29 cellular contexts compared by ENCODE assay signal in genomic region chr4:7570156-7570778, GRCh38.
"Had no signal": no experiment of that assay in that cellular context is flagged by ENCODE, and none has a peak within 500 bp of the region (broad histone marks: within the 10 kb centered on the region; RNA-seq: fewer than 3 reads in every experiment).

No MANE protein-coding gene starts in this region.

- H3K27ac Mint-ChIP-seq: activated CD4-positive, alpha-beta memory T cell treated with anti-CD3 and anti-CD28 coated beads for 36 hours; activated CD4-positive, alpha-beta T cell treated with anti-CD3 and anti-CD28 coated beads, Interleukin-2, amount 10 ng/mL, durations not matched to agents 7 days and 5 days; activated naive CD4-positive, alpha-beta T cell treated with anti-CD3 and anti-CD28 coated beads, Interleukin-2, amount 50 U/mL, for 72 hours; T-cell had no signal

- H3K27ac ChIP-seq: brain microvascular endothelial cell, cardiac muscle cell, SK-N-MC had no signal

- H3K27me3 Mint-ChIP-seq: activated CD4-positive, alpha-beta T cell treated with anti-CD3 and anti-CD28 coated beads, Interleukin-2, amount 10 ng/mL, durations not matched to agents 7 days and 5 days had no signal

- H3K36me3 ChIP-seq: brain microvascular endothelial cell, cardiac muscle cell had no signal

- H3K27me3 ChIP-seq: brain microvascular endothelial cell, cardiac muscle cell had no signal

- H3K9me3 Mint-ChIP-seq: activated CD4-positive, alpha-beta memory T cell treated with anti-CD3 and anti-CD28 coated beads for 36 hours; activated CD4-positive, alpha-beta T cell treated with anti-CD3 and anti-CD28 coated beads, Interleukin-2, amount 10 ng/mL, durations not matched to agents 7 days and 5 days; activated naive CD4-positive, alpha-beta T cell treated with anti-CD3 and anti-CD28 coated beads, Interleukin-2, amount 50 U/mL, for 72 hours; activated T-cell treated with anti-CD3 and anti-CD28 coated beads, Interleukin-2, amount 50 U/mL, for 4 hours had no signal

- DNase-seq: activated CD4-positive, alpha-beta memory T cell treated with anti-CD3 and anti-CD28 coated beads for 36 hours; activated CD4-positive, alpha-beta T cell treated with anti-CD3 and anti-CD28 coated beads, Interleukin-2, amount 10 ng/mL, durations not matched to agents 7 days and 5 days; activated CD4-positive, CD25-positive, alpha-beta regulatory T cell; activated CD8-positive, alpha-beta memory T cell treated with anti-CD3 and anti-CD28 coated beads for 24 hours; activated effector memory CD4-positive, alpha-beta T cell treated with anti-CD3 and anti-CD28 coated beads, Interleukin-2, amount 50 U/mL, for 16 hours; activated naive CD4-positive, alpha-beta T cell treated with Interleukin-2 at 50 U/mL for 16 hours; activated T-cell treated with anti-CD3 and anti-CD28 coated beads, Interleukin-2, amount 50 U/mL, for 4 hours; amygdala; brain microvascular endothelial cell; Karpas-422; MM.1S; NCI-H1105; NCI-H1436; NCI-H1694 treated with DMSO at 0.1 percent for 48 hours; NCI-H2029 treated with DMSO at 0.1 percent for 48 hours; NCI-H2171; NCI-H2227 treated with DMSO at 0.1 percent for 48 hours; NCI-H446 treated with DMSO at 0.1 percent for 48 hours; NCI-H524 treated with DMSO at 0.1 percent for 48 hours; NCI-H82; RPMI8226; T-cell; T-helper 2 cell; T1000 had no signal

- ATAC-seq: activated naive CD4-positive, alpha-beta T cell treated with anti-CD3 and anti-CD28 coated beads, Interleukin-2, amount 50 U/mL, for 72 hours; activated T-cell treated with anti-CD3 and anti-CD28 coated beads, Interleukin-2, amount 50 U/mL, for 4 hours; K562; Right ventricle myocardium inferior; T-cell had no signal

- H3K4me1 Mint-ChIP-seq: activated CD4-positive, alpha-beta T cell treated with anti-CD3 and anti-CD28 coated beads, Interleukin-2, amount 10 ng/mL, durations not matched to agents 7 days and 5 days; T-cell had no signal

- H3K4me3 Mint-ChIP-seq: activated CD4-positive, alpha-beta memory T cell treated with anti-CD3 and anti-CD28 coated beads for 36 hours; activated CD4-positive, alpha-beta T cell treated with anti-CD3 and anti-CD28 coated beads, Interleukin-2, amount 10 ng/mL, durations not matched to agents 7 days and 5 days; activated T-cell treated with anti-CD3 and anti-CD28 coated beads, Interleukin-2, amount 50 U/mL, for 4 hours; T-cell had no signal

- H3K4me3 ChIP-seq: cardiac muscle cell, K562, SK-N-MC had no signal

- H3K36me3 Mint-ChIP-seq: activated CD4-positive, alpha-beta memory T cell treated with anti-CD3 and anti-CD28 coated beads for 36 hours; activated naive CD4-positive, alpha-beta T cell treated with anti-CD3 and anti-CD28 coated beads, Interleukin-2, amount 50 U/mL, for 72 hours; T-cell had no signal
